Comparison of ENCODE assay signal across 25 cellular contexts in the genomic region with DNA sequence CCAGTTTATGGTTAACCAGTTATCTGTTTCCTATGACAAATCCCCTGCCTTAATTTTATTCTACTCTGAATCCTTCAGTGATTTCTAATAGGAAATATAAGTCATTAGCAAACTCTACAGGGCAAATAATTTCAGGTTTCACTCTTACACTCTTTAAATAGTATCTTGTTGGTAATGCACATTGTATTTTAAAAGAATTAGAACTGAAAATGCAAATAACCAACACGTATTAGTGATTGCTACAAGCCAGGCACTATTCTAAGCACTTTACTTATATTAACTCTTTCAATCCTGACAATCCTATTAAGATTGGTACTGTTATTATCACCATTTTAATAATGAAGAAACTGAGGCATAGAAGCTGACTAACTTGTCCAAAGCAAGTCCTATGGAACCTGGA. TPM values are rescaled to one million over a fixed set of nuclear protein-coding genes. Genes with fewer than 3 reads are reported as not detected.
"Had no signal": no experiment of that assay in that cellular context is flagged by ENCODE, and none has a peak within 500 bp of the region (broad histone marks: within the 10 kb centered on the region; RNA-seq: fewer than 3 reads in every experiment).

No MANE protein-coding gene starts in this region.

- H3K36me3 ChIP-seq: MG63 had no signal

- H3K27ac ChIP-seq: RWPE1 had no signal

- H3K27me3 ChIP-seq: MG63 had no signal

- ATAC-seq: Panc1, PC-3, SK-N-SH treated with all-trans-retinoic acid at 6 μM for 48 hours, T-helper 17 cell had no signal

- H3K9me3 ChIP-seq: MG63 had no signal

- DNase-seq: KBM-7; MG63; NCI-H1092 treated with DMSO at 0.1 percent for 48 hours; NCI-H1436; NCI-H1694; NCI-H187 treated with DMSO at 0.1 percent for 48 hours; NCI-H2029 treated with DMSO at 0.1 percent for 48 hours; NCI-H2107; NCI-H2171; NCI-H226; NCI-H446 treated with DMSO at 0.1 percent for 48 hours; NCI-H510A treated with DMSO at 0.1 percent for 48 hours; NCI-H526 treated with DMSO at 0.1 percent for 48 hours; NCI-H774; NK-92 treated with Interleukin-12 subunit alpha and Interleukin-12 subunit beta, amount 100 ng/mL, for 24 hours; PC-3; SHP77; T-helper 1 cell; T-helper 17 cell had no signal

- H3K4me3 ChIP-seq: MG63 had no signal

RNA-seq across cellular contexts. Expression of a gene that starts 48.3 kb away (rescaled TPM):
- total RNA-seq: HT-29, LHCN-M2, OCI-LY7, PC-3, T-helper 17 cell had no signal
